22 cellular contexts compared by ENCODE assay signal in genomic region chr17:55212880-55213279, GRCh38. TPM values are rescaled to one million over a fixed set of nuclear protein-coding genes. Genes with fewer than 3 reads are reported as not detected.
"Had no signal": no experiment of that assay in that cellular context is flagged by ENCODE, and none has a peak within 500 bp of the region (broad histone marks: within the 10 kb centered on the region; RNA-seq: fewer than 3 reads in every experiment).

No MANE protein-coding gene starts in this region.

- H3K36me3 ChIP-seq: SJCRH30 had no signal

- DNase-seq: Kasumi-1, MV-4-11, NCI-H1048, NCI-H1105, NCI-H1417, NCI-H1436 treated with DMSO at 0.1 percent for 48 hours, NCI-H1694, NCI-H187 treated with DMSO at 0.1 percent for 48 hours, NCI-H2081, NCI-H2107, NCI-H2227 treated with DMSO at 0.1 percent for 48 hours, NCI-H526 treated with DMSO at 0.1 percent for 48 hours, NCI-H774, SHP77 treated with DMSO at 0.1 percent for 48 hours, SJCRH30, T-helper 1 cell had no signal

- H3K27ac Mint-ChIP-seq: IgD-negative memory B cell had no signal

- H3K27me3 ChIP-seq: SJCRH30 had no signal

- H3K9me3 ChIP-seq: SJCRH30 had no signal

- H3K4me1 ChIP-seq: SJCRH30 had no signal

- H3K4me3 ChIP-seq: K562, SJCRH30 had no signal

- H3K36me3 Mint-ChIP-seq: IgD-negative memory B cell had no signal

- ATAC-seq: K562, Panc1, Right ventricle myocardium inferior, SK-N-SH treated with all-trans-retinoic acid at 6 μM for 48 hours had no signal

- H3K27ac ChIP-seq: KMS-11, SJCRH30 had no signal

- FAIRE-seq: K562 had no signal

- H3K9ac ChIP-seq: KMS-11 had no signal

- H3K4me2 ChIP-seq: KMS-11 had no signal

- H3K4me3 Mint-ChIP-seq: IgD-negative memory B cell had no signal

RNA-seq across cellular contexts. Expression of gene HLF, which starts 51.9 kb away (rescaled TPM):
- polyA plus RNA-seq: IgD-negative memory B cell had no signal
